In genomic region chr7:29588900-29589696, GRCh38 we compare ENCODE assay signal across 1 cellular context.
A peak's percentile ranks its signal among the peaks of the same experiment; 100 is the strongest.
TF ChIP-seq lines count a peak whose summit lies in the region.

No MANE protein-coding gene starts in this region.

TF ChIP-seq in K562, 482 proteins besides CTCF, POLR2A, EP300 and RAD21 (continued from another document):
- no peak for TF ChIP-seq ZNF174 (CRISPR knock-in tag; IDR thresholded peaks at IDR 0.05)
- TF ChIP-seq MTA2 (IDR thresholded peaks at IDR 0.05; ENCODE audit: low read depth): peak; percentile 9; the same call in 1 of the 2 replicates
- no peak for TF ChIP-seq ZNF57 (CRISPR knock-in tag; IDR thresholded peaks at IDR 0.05)
- no peak for TF ChIP-seq TCF7 (IDR thresholded peaks at IDR 0.05; ENCODE audit: borderline replicate concordance)
- TF ChIP-seq SP2 (IDR thresholded peaks at IDR 0.05; ENCODE audit: extremely low read depth, low read depth, low read length, poor library complexity, severe bottlenecking): no peak
- TF ChIP-seq MLLT1 (IDR thresholded peaks at IDR 0.05): peak in 1 of 2 experiments; percentile 65; a peak in 1 of 4 replicates
- TF ChIP-seq IRF2 (CRISPR knock-in tag; IDR thresholded peaks at IDR 0.05): no peak
- TF ChIP-seq POLR2H (tag; IDR thresholded peaks at IDR 0.05; ENCODE audit: low read depth): no peak
- no peak for TF ChIP-seq JUNB (CRISPR knock-in tag; conservative IDR thresholded peaks at IDR 0.05)
- no peak for TF ChIP-seq ZHX1 (conservative IDR thresholded peaks at IDR 0.05; ENCODE audit: low read length)
- TF ChIP-seq PREB (CRISPR knock-in tag; IDR thresholded peaks at IDR 0.05): no peak
- no peak for TF ChIP-seq ETV5 (CRISPR knock-in tag; IDR thresholded peaks at IDR 0.05; ENCODE audit: low read depth)
- TF ChIP-seq YY1 (IDR thresholded peaks at IDR 0.05; ENCODE audit: borderline replicate concordance in 1 of 3, control insufficient read depth in 1 of 3, extremely low read depth in 1 of 3, insufficient read depth in 3 of 3, insufficient read length in 1 of 3, insufficient replicate concordance in 2 of 3, low read depth in 1 of 3, low read length in 2 of 3): no peak
- TF ChIP-seq KAT8 (IDR thresholded peaks at IDR 0.05; ENCODE audit: low read depth): no peak
- no peak for TF ChIP-seq NCOA2 (IDR thresholded peaks at IDR 0.05; ENCODE audit: partially characterized antibody in 2 of 2)
- no peak for TF ChIP-seq TARDBP (IDR thresholded peaks at IDR 0.05)
- no peak for TF ChIP-seq ARID4B (CRISPR knock-in tag; IDR thresholded peaks at IDR 0.05)
- no peak for TF ChIP-seq RHOXF2B (CRISPR knock-in tag; conservative IDR thresholded peaks at IDR 0.05)
- no peak for TF ChIP-seq TOE1 (IDR thresholded peaks at IDR 0.05; ENCODE audit: borderline replicate concordance)
- no peak for TF ChIP-seq TOE1 (CRISPR knock-in tag; IDR thresholded peaks at IDR 0.05; ENCODE audit: borderline replicate concordance, low read depth)
- TF ChIP-seq U2AF1 (optimal IDR thresholded peaks at IDR 0.05; ENCODE audit: low read depth, low read length): no peak
- no peak for TF ChIP-seq RNF219 (CRISPR knock-in tag; IDR thresholded peaks at IDR 0.05)
- no peak for TF ChIP-seq XRCC3 (IDR thresholded peaks at IDR 0.05)
- TF ChIP-seq NBN (IDR thresholded peaks at IDR 0.05; ENCODE audit: low read depth): no peak
- no peak for TF ChIP-seq MCM7 (IDR thresholded peaks at IDR 0.05)
- no peak for TF ChIP-seq CREB3L1 (IDR thresholded peaks at IDR 0.05; ENCODE audit: borderline replicate concordance, low read depth)
- TF ChIP-seq PHF8 (IDR thresholded peaks at IDR 0.05; ENCODE audit: borderline replicate concordance, low read length): no peak
- TF ChIP-seq ZNF134 (CRISPR knock-in tag; conservative IDR thresholded peaks at IDR 0.05): no peak
- 0 out of 4 replicates have a peak, but pooled peaks of 1 of the 2 experiments have one; percentile 27 for TF ChIP-seq BCLAF1 (IDR thresholded peaks at IDR 0.05; ENCODE audit: borderline replicate concordance in 1 of 2, control insufficient read depth in 1 of 2, low read depth in 2 of 2, low read length in 1 of 2)
- no peak for TF ChIP-seq TFAM (CRISPR knock-in tag; conservative IDR thresholded peaks at IDR 0.05)
- 0 out of 2 replicates have a peak, but pooled peaks have one; percentile 17 for TF ChIP-seq CXXC5 (CRISPR knock-in tag; IDR thresholded peaks at IDR 0.05)
- no peak for TF ChIP-seq SAP30 (IDR thresholded peaks at IDR 0.05; ENCODE audit: borderline replicate concordance, insufficient read depth, low read depth, low read length, poor library complexity, severe bottlenecking)
- TF ChIP-seq ZNF764 (CRISPR knock-in tag; IDR thresholded peaks at IDR 0.05; ENCODE audit: low read depth): no peak
- no peak for TF ChIP-seq SIN3A (IDR thresholded peaks at IDR 0.05; ENCODE audit: borderline replicate concordance in 2 of 2, control insufficient read depth in 1 of 2, low read depth in 2 of 2, low read length in 2 of 2)
- TF ChIP-seq NR2C1 (IDR thresholded peaks at IDR 0.05): peak; percentile 36; the same call in 1 of the 2 replicates
- no peak for TF ChIP-seq NR2C1 (tag; IDR thresholded peaks at IDR 0.05)
- TF ChIP-seq ZBTB1 (CRISPR knock-in tag; IDR thresholded peaks at IDR 0.05; ENCODE audit: borderline replicate concordance, low read depth): no peak
- 0 out of 2 replicates have a peak, but pooled peaks have one; percentile 22 for TF ChIP-seq EHMT2 (IDR thresholded peaks at IDR 0.05)
- no peak for TF ChIP-seq SP1 (CRISPR knock-in tag; IDR thresholded peaks at IDR 0.05)
- TF ChIP-seq DIDO1 (tag; IDR thresholded peaks at IDR 0.05; ENCODE audit: low read depth): no peak
- TF ChIP-seq SMC3 (conservative IDR thresholded peaks at IDR 0.05; ENCODE audit: insufficient read depth, low read depth, low read length): 0 out of 2 replicates have a peak, but pooled peaks have one; percentile 18
- no peak for TF ChIP-seq CEBPB (tag; IDR thresholded peaks at IDR 0.05)
- no peak for TF ChIP-seq BRD4 (IDR thresholded peaks at IDR 0.05)
- peak in 1 of 2 experiments; percentile 43; a peak in 1 of 4 replicates for TF ChIP-seq FOXK2 (conservative IDR thresholded peaks at IDR 0.05 in 1 of 2, IDR thresholded peaks at IDR 0.05 in 1 of 2; ENCODE audit: low read depth in 2 of 2)
- TF ChIP-seq STAT6 (CRISPR knock-in tag; IDR thresholded peaks at IDR 0.05): no peak
